Comparison of ENCODE assay signal across 8 cellular contexts in genomic region chr15:67024322-67024997, GRCh38. TPM values are rescaled to one million over a fixed set of nuclear protein-coding genes. Genes with fewer than 3 reads are reported as not detected.
DNase-seq lines count a peak whose midpoint lies in the region; ATAC-seq lines count a peak whose summit lies in the region.

No MANE protein-coding gene starts in this region.

- peak overlapping the region; percentile 29 for H3K4me3 Mint-ChIP-seq in activated T-helper 1 cell treated with anti-CD3 and anti-CD28 coated beads, Interleukin-12 subunit alpha, Interleukin-12 subunit beta, Interleukin-2, Interleukin-4 antibody, amounts not matched to agents 30 ng/mL and 10 ng/mL and 1 ng/mL, durations not matched to agents 14 hours and 24 hours and 36 hours

- peak overlapping the region; percentile 37 for H3K27ac Mint-ChIP-seq in activated T-helper 1 cell treated with anti-CD3 and anti-CD28 coated beads, Interleukin-12 subunit alpha, Interleukin-12 subunit beta, Interleukin-2, Interleukin-4 antibody, amounts not matched to agents 30 ng/mL and 10 ng/mL and 1 ng/mL, durations not matched to agents 14 hours and 24 hours and 36 hours

- DNase-seq in COLO829 (ENCODE audit: low spot score) (peak; percentile 88), Kasumi-1 (lab: John Stamatoyannopoulos, UW) (peak; percentile 97), Right ventricle myocardium inferior (ENCODE audit: missing footprints) (peak; percentile 79), pulmonary artery endothelial cell (ENCODE audit: low read depth, low spot score) (peak; percentile 69)
- no peak for DNase-seq in activated T-helper 1 cell treated with anti-CD3 and anti-CD28 coated beads, Interleukin-12 subunit alpha, Interleukin-12 subunit beta, Interleukin-2, Interleukin-4 antibody, amounts not matched to agents 30 ng/mL and 10 ng/mL and 1 ng/mL, durations not matched to agents 14 hours and 24 hours and 36 hours (ENCODE audit: low spot score)

- peaks cover 45% of the 10 kb centered on the region for H3K4me1 Mint-ChIP-seq in activated T-helper 1 cell treated with anti-CD3 and anti-CD28 coated beads, Interleukin-12 subunit alpha, Interleukin-12 subunit beta, Interleukin-2, Interleukin-4 antibody, amounts not matched to agents 30 ng/mL and 10 ng/mL and 1 ng/mL, durations not matched to agents 14 hours and 24 hours and 36 hours (ENCODE audit: low read depth)

- intact Hi-C loops in activated T-helper 1 cell treated with anti-CD3 and anti-CD28 coated beads, Interleukin-12 subunit alpha, Interleukin-12 subunit beta, Interleukin-2, Interleukin-4 antibody, amounts not matched to agents 30 ng/mL and 10 ng/mL and 1 ng/mL, durations not matched to agents 14 hours and 24 hours and 36 hours (cut with micrococcal nuclease): loop anchor here (1.0 to 5.0 kb wide), 8 partner anchors 14 to 283 kb away; partner anchors contain the start of gene SMAD3
- intact Hi-C loops in Right ventricle myocardium inferior (cut with DNase I): no loop called here

- no peaks in the 10 kb centered on the region for H3K9me3 Mint-ChIP-seq in activated T-helper 1 cell treated with anti-CD3 and anti-CD28 coated beads, Interleukin-12 subunit alpha, Interleukin-12 subunit beta, Interleukin-2, Interleukin-4 antibody, amounts not matched to agents 30 ng/mL and 10 ng/mL and 1 ng/mL, durations not matched to agents 14 hours and 24 hours and 36 hours

- H3K27me3 Mint-ChIP-seq in activated T-helper 1 cell treated with anti-CD3 and anti-CD28 coated beads, Interleukin-12 subunit alpha, Interleukin-12 subunit beta, Interleukin-2, Interleukin-4 antibody, amounts not matched to agents 30 ng/mL and 10 ng/mL and 1 ng/mL, durations not matched to agents 14 hours and 24 hours and 36 hours (ENCODE audit: insufficient read depth): peaks cover 9% of the 10 kb centered on the region

- ATAC-seq in Right ventricle myocardium inferior: peak; percentile 91
- ATAC-seq in GM18519 (IDR thresholded peaks at IDR 0.05; ENCODE audit: low FRiP score, unreplicated experiment): no peak
- no peak for ATAC-seq in HG02623 (IDR thresholded peaks at IDR 0.05; ENCODE audit: unreplicated experiment)
- ATAC-seq in GM19351 (IDR thresholded peaks at IDR 0.05; ENCODE audit: unreplicated experiment): no peak

- no peaks in the 10 kb centered on the region for H3K36me3 Mint-ChIP-seq in activated T-helper 1 cell treated with anti-CD3 and anti-CD28 coated beads, Interleukin-12 subunit alpha, Interleukin-12 subunit beta, Interleukin-2, Interleukin-4 antibody, amounts not matched to agents 30 ng/mL and 10 ng/mL and 1 ng/mL, durations not matched to agents 14 hours and 24 hours and 36 hours (ENCODE audit: low read depth)

RNA-seq across cellular contexts. Expression of gene SMAD3, which starts 40.9 kb away (rescaled TPM):
- 80.2 and 80.4 TPM in 2 replicates for total RNA-seq in activated T-helper 1 cell treated with anti-CD3 and anti-CD28 coated beads, Interleukin-12 subunit alpha, Interleukin-12 subunit beta, Interleukin-2, Interleukin-4 antibody, amounts not matched to agents 30 ng/mL and 10 ng/mL and 1 ng/mL, durations not matched to agents 14 hours and 24 hours and 36 hours
- total RNA-seq in Right ventricle myocardium inferior (18.0 TPM), pulmonary artery endothelial cell (32.6 and 34.6 TPM in 2 replicates)
